33 cellular contexts compared by ENCODE assay signal in genomic region chr4:153922148-153922547, GRCh38.
"Had no signal": no experiment of that assay in that cellular context is flagged by ENCODE, and none has a peak within 500 bp of the region (broad histone marks: within the 10 kb centered on the region; RNA-seq: fewer than 3 reads in every experiment).

No MANE protein-coding gene starts in this region.

- H3K9ac ChIP-seq: KMS-11 had no signal

- H3K4me1 ChIP-seq: SJCRH30 had no signal

- ATAC-seq: Panc1, Right ventricle myocardium inferior, SK-N-SH treated with all-trans-retinoic acid at 6 μM for 48 hours had no signal

- H2AFZ ChIP-seq: PC-9 had no signal

- H3K9me3 ChIP-seq: MG63, SJCRH30 had no signal

- H3K4me3 ChIP-seq: MG63, PC-9, SJCRH30, SK-N-MC had no signal

- H3K36me3 ChIP-seq: MG63, SJCRH30 had no signal

- H3K4me2 ChIP-seq: KMS-11, PC-9 had no signal

- DNase-seq: Karpas-422, MG63, NCI-H1048, NCI-H1092 treated with DMSO at 0.1 percent for 48 hours, NCI-H1105 treated with DMSO at 0.1 percent for 48 hours, NCI-H1417, NCI-H1436, NCI-H146, NCI-H1694, NCI-H187, NCI-H1930, NCI-H2029 treated with DMSO at 0.1 percent for 48 hours, NCI-H2081 treated with DMSO at 0.1 percent for 48 hours, NCI-H2107, NCI-H2171, NCI-H226, NCI-H446 treated with DMSO at 0.1 percent for 48 hours, NCI-H510A, NCI-H524, NCI-H526, NCI-H69, NCI-H748 treated with DMSO at 0.1 percent for 48 hours, NCI-H82, PC-9, SHP77, SIG-M5, SJCRH30 had no signal

- H3K27me3 ChIP-seq: MG63, SJCRH30 had no signal

- H3K27ac ChIP-seq: KMS-11, PC-9, RWPE1, SJCRH30, SK-N-MC had no signal
